ENCODE assay signal across 18 cellular contexts in the genomic region with DNA sequence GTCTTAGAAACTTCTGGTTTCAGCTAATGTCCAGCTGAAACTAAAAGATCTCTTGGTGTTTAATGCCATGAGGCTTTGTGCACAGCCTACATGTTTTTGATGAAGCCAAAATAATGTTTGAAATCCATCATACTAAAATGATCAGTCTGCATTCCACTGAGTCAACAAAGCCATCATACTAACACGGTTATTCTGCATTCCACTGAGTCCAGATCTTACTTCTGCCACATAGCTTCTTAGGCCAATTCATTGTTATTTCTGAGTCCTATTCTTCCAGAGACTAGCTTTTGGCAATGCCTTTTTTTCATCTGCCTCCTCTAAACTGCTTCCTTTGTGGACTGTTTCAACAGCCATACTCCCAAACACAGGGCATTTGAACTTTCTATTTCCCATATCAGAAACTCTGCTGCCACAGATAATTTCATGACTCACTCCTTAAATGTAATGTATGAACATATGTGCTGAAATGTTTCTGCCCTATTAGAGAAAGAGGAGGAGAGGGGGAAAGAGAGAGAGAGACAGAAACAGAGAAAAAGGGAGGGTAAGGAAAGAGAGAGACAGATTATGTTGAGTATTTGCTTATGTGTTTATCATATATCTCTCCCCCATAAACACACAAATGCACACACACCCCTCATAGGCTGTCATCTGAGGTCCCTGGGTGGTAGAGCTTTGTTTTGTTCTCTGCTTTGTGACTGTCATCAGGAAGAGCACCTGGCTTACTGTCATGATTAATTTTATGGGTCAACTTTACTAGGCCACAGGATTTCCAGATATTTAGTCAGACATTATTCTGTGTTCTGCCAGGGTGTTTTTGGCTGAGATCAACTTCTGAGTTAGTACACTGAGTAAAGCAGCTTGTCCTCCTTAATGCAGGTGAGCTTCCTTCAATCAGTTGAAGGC.
A peak's percentile ranks its signal among the peaks of the same experiment; 100 is the strongest.
DNase-seq lines count a peak whose midpoint lies in the region; FAIRE-seq and TF ChIP-seq lines count a peak whose summit lies in the region.
"Had no signal": no experiment of that assay in that cellular context is flagged by ENCODE, and none has a peak within 500 bp of the region (broad histone marks: within the 10 kb centered on the region; RNA-seq: fewer than 3 reads in every experiment).

No MANE protein-coding gene starts in this region.

- FAIRE-seq in H54 (lab: Jason Lieb, UNC) = peak; percentile 33
- FAIRE-seq: small intestine had no signal

- no peaks in the 10 kb centered on the region for H3K9me3 Mint-ChIP-seq in osteocyte (ENCODE audit: unreplicated experiment)
- no peaks in the 10 kb centered on the region for H3K9me3 Mint-ChIP-seq in activated T-helper 2 cell treated with anti-CD3 and anti-CD28 coated beads, Interferon-gamma antibody, Interleukin-2, Interleukin-4, amounts not matched to agents 10 μg/mL and 5 μg/mL and 100 μg/mL, durations not matched to agents 14 hours and 24 hours and 36 hours
- H3K9me3 Mint-ChIP-seq: activated T-helper 17 cell treated with anti-CD3 and anti-CD28 coated beads, Interleukin-2, amount 50 U/mL, for 72 hours; H9; IgD-negative memory B cell had no signal

- TF ChIP-seq CTCF in osteocyte (IDR thresholded peaks at IDR 0.05) = no peak

- H3K4me3 Mint-ChIP-seq in osteocyte (ENCODE audit: unreplicated experiment) = no peak overlapping the region
- H3K4me3 Mint-ChIP-seq in activated T-helper 2 cell treated with anti-CD3 and anti-CD28 coated beads, Interferon-gamma antibody, Interleukin-2, Interleukin-4, amounts not matched to agents 10 μg/mL and 5 μg/mL and 100 μg/mL, durations not matched to agents 14 hours and 24 hours and 36 hours (ENCODE audit: low read depth) = no peak overlapping the region
- H3K4me3 Mint-ChIP-seq: activated CD8-positive, alpha-beta T cell treated with anti-CD3 and anti-CD28 coated beads, Interleukin-2, amount 10 ng/mL, durations not matched to agents 7 days and 5 days; activated T-helper 17 cell treated with anti-CD3 and anti-CD28 coated beads, Interleukin-2, amount 50 U/mL, for 72 hours; H9; IgD-negative memory B cell; stimulated activated naive CD8-positive, alpha-beta T cell treated with anti-CD3 and anti-CD28 coated beads, Interleukin-15, Interleukin-2, amounts not matched to agents 100 ng/mL and 50 ng/mL, for 24 hours had no signal

- DNase-seq in H54 (ENCODE audit: insufficient read length, low spot score) (no peak), RPMI8226 (peak; percentile 44), erythroblast (lab: John Stamatoyannopoulos, UW) (peak; percentile 38 to 47), osteocyte (ENCODE audit: extremely low spot score, unreplicated experiment) (no peak), T-helper 2 cell (no peak)
- DNase-seq in activated T-helper 2 cell treated with anti-CD3 and anti-CD28 coated beads, Interferon-gamma antibody, Interleukin-2, Interleukin-4, amounts not matched to agents 10 μg/mL and 5 μg/mL and 100 μg/mL, durations not matched to agents 14 hours and 24 hours and 36 hours (ENCODE audit: low spot score) = no peak
- DNase-seq in activated naive CD4-positive, alpha-beta T cell (lab: John Stamatoyannopoulos, UW) = no peak
- no peak for DNase-seq in stimulated activated CD4-positive, alpha-beta T cell treated with anti-CD3 and anti-CD28 coated beads, Interleukin-1b, Interleukin-23, amount 100 ng/mL, for 48 hours
- DNase-seq: activated CD8-positive, alpha-beta T cell treated with anti-CD3 and anti-CD28 coated beads, Interleukin-2, amount 10 ng/mL, durations not matched to agents 7 days and 5 days; anterior cingulate cortex; DMS79 treated with DMSO at 0.1 percent for 48 hours; H9; NCI-H1436 treated with DMSO at 0.1 percent for 48 hours; nucleus accumbens; small intestine had no signal

- no peak for TF ChIP-seq POLR2A in H54 (IDR thresholded peaks at IDR 0.05; ENCODE audit: low read depth, low read length)
- TF ChIP-seq POLR2A in erythroblast (IDR thresholded peaks at IDR 0.05; ENCODE audit: low read length) = no peak

- H3K4me1 Mint-ChIP-seq in osteocyte (ENCODE audit: unreplicated experiment) = peaks cover 18% of the 10 kb centered on the region
- no peaks in the 10 kb centered on the region for H3K4me1 Mint-ChIP-seq in activated T-helper 2 cell treated with anti-CD3 and anti-CD28 coated beads, Interferon-gamma antibody, Interleukin-2, Interleukin-4, amounts not matched to agents 10 μg/mL and 5 μg/mL and 100 μg/mL, durations not matched to agents 14 hours and 24 hours and 36 hours (ENCODE audit: low read depth)
- H3K4me1 Mint-ChIP-seq: activated T-helper 17 cell treated with anti-CD3 and anti-CD28 coated beads, Interleukin-2, amount 50 U/mL, for 72 hours; H9; IgD-negative memory B cell had no signal

- intact Hi-C loops in activated T-helper 2 cell treated with anti-CD3 and anti-CD28 coated beads, Interferon-gamma antibody, Interleukin-2, Interleukin-4, amounts not matched to agents 10 μg/mL and 5 μg/mL and 100 μg/mL, durations not matched to agents 14 hours and 24 hours and 36 hours (cut with micrococcal nuclease) = no loop called here

- H3K27me3 Mint-ChIP-seq in osteocyte (ENCODE audit: unreplicated experiment) = no peaks in the 10 kb centered on the region
- no peaks in the 10 kb centered on the region for H3K27me3 Mint-ChIP-seq in activated T-helper 2 cell treated with anti-CD3 and anti-CD28 coated beads, Interferon-gamma antibody, Interleukin-2, Interleukin-4, amounts not matched to agents 10 μg/mL and 5 μg/mL and 100 μg/mL, durations not matched to agents 14 hours and 24 hours and 36 hours (ENCODE audit: low read depth)
- H3K27me3 Mint-ChIP-seq: activated T-helper 17 cell treated with anti-CD3 and anti-CD28 coated beads, Interleukin-2, amount 50 U/mL, for 72 hours; IgD-negative memory B cell; stimulated activated naive CD8-positive, alpha-beta T cell treated with anti-CD3 and anti-CD28 coated beads, Interleukin-15, Interleukin-2, amounts not matched to agents 100 ng/mL and 50 ng/mL, for 24 hours had no signal

- no peaks in the 10 kb centered on the region for H3K36me3 Mint-ChIP-seq in osteocyte (ENCODE audit: unreplicated experiment)
- H3K36me3 Mint-ChIP-seq in activated T-helper 2 cell treated with anti-CD3 and anti-CD28 coated beads, Interferon-gamma antibody, Interleukin-2, Interleukin-4, amounts not matched to agents 10 μg/mL and 5 μg/mL and 100 μg/mL, durations not matched to agents 14 hours and 24 hours and 36 hours (ENCODE audit: low read depth) = no peaks in the 10 kb centered on the region
- H3K36me3 Mint-ChIP-seq: IgD-negative memory B cell had no signal

- peak overlapping the region; percentile 2 for H3K27ac Mint-ChIP-seq in osteocyte (ENCODE audit: unreplicated experiment)
- H3K27ac Mint-ChIP-seq in activated T-helper 2 cell treated with anti-CD3 and anti-CD28 coated beads, Interferon-gamma antibody, Interleukin-2, Interleukin-4, amounts not matched to agents 10 μg/mL and 5 μg/mL and 100 μg/mL, durations not matched to agents 14 hours and 24 hours and 36 hours = no peak overlapping the region
- H3K27ac Mint-ChIP-seq: activated CD8-positive, alpha-beta T cell treated with anti-CD3 and anti-CD28 coated beads, Interleukin-2, amount 10 ng/mL, durations not matched to agents 7 days and 5 days; activated T-helper 17 cell treated with anti-CD3 and anti-CD28 coated beads, Interleukin-2, amount 50 U/mL, for 72 hours; H9; IgD-negative memory B cell; stimulated activated naive CD8-positive, alpha-beta T cell treated with anti-CD3 and anti-CD28 coated beads, Interleukin-15, Interleukin-2, amounts not matched to agents 100 ng/mL and 50 ng/mL, for 24 hours had no signal

Comparison
In these comparisons a context has a peak if more than half of its experiments do, and no peak if none do; other contexts are left out.
1. DNase-seq: peak in RPMI8226 (single experiment) and erythroblast (2 of 2); none in H54 (single experiment), osteocyte (single experiment), T-helper 2 cell (0 of 5), activated T-helper 2 cell treated with anti-CD3 and anti-CD28 coated beads, Interferon-gamma antibody, Interleukin-2, Interleukin-4, amounts not matched to agents 10 μg/mL and 5 μg/mL and 100 μg/mL, durations not matched to agents 14 hours and 24 hours and 36 hours (single experiment), activated naive CD4-positive, alpha-beta T cell (0 of 4) and stimulated activated CD4-positive, alpha-beta T cell treated with anti-CD3 and anti-CD28 coated beads, Interleukin-1b, Interleukin-23, amount 100 ng/mL, for 48 hours (single experiment).